ENCODE assay signal across 23 cellular contexts in the genomic region with DNA sequence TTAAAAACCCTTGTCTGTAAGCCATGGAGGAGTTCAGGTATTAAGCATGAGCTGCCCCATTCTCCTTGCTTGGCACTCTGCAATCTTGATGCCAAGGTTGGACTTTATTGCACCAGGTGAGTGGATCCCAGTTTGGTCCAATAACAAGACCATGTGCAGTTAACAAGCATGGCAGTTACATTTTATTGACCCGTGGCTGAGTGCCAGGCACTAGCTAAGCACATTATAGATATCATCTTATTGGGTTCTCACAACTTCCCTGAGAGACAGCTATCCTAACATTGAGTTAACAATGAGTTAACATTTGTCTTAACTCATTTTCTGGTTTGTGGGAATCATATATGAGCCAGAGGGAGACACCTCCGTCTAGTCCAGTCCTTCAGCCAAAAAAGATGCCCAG. TPM values are rescaled to one million over a fixed set of nuclear protein-coding genes. Genes with fewer than 3 reads are reported as not detected.
A peak's percentile ranks its signal among the peaks of the same experiment; 100 is the strongest.
DNase-seq lines count a peak whose midpoint lies in the region; ATAC-seq, FAIRE-seq and TF ChIP-seq lines count a peak whose summit lies in the region.
"Had no signal": no experiment of that assay in that cellular context is flagged by ENCODE, and none has a peak within 500 bp of the region (broad histone marks: within the 10 kb centered on the region; RNA-seq: fewer than 3 reads in every experiment).

No MANE protein-coding gene starts in this region.

- no peak for FAIRE-seq in small intestine (lab: Jason Lieb, UNC)
- FAIRE-seq: A204.1, G401.6, GM12892, GM19239 had no signal

- DNase-seq in NCI-H82 (lab: John Stamatoyannopoulos, UW): peak; percentile 26
- DNase-seq in NCI-H82 treated with DMSO at 0.1 percent for 48 hours (lab: John Stamatoyannopoulos, UW; ENCODE audit: unreplicated experiment): no peak
- DNase-seq in Peyer's patch: peak in 2 of 3 donors; percentile 68 to 90
- DNase-seq in mucosa of descending colon: peak; percentile 60 to 92 (median 76)
- peak; percentile 95 for DNase-seq in small intestine
- no peak for DNase-seq in activated naive CD4-positive, alpha-beta T cell (lab: John Stamatoyannopoulos, UW)
- DNase-seq in NCI-H2171 treated with DMSO at 0.1 percent for 48 hours (lab: John Stamatoyannopoulos, UW): no peak
- DNase-seq: CD4-positive, CD25-positive, alpha-beta regulatory T cell; CD8-positive, alpha-beta T cell; DMS153; DND-41; H9 had no signal

- no peak for TF ChIP-seq CTCF in Peyer's patch (IDR thresholded peaks at IDR 0.05)
- TF ChIP-seq CTCF in mucosa of descending colon (IDR thresholded peaks at IDR 0.05): no peak

- H3K4me3 ChIP-seq in Peyer's patch: no peak overlapping the region
- no peak overlapping the region for H3K4me3 ChIP-seq in mucosa of descending colon
- no peak overlapping the region for H3K4me3 ChIP-seq in small intestine (ENCODE audit: low read depth in 1 of 2, low read length in 2 of 2)
- H3K4me3 ChIP-seq: BLaER1, GM23338 had no signal

- no peak for TF ChIP-seq POLR2A in Peyer's patch (IDR thresholded peaks at IDR 0.05)

- no peaks in the 10 kb centered on the region for H3K36me3 ChIP-seq in Peyer's patch
- no peaks in the 10 kb centered on the region for H3K36me3 ChIP-seq in mucosa of descending colon (ENCODE audit: low read depth)
- no peaks in the 10 kb centered on the region for H3K36me3 ChIP-seq in small intestine (ENCODE audit: control insufficient read depth in 2 of 2, insufficient read depth in 2 of 2, low read length in 2 of 2)

- H3K27me3 ChIP-seq in Peyer's patch (no peaks in the 10 kb centered on the region), small intestine (ENCODE audit: control insufficient read depth in 2 of 2, insufficient read depth in 2 of 2, low read length in 2 of 2) (no peaks in the 10 kb centered on the region)
- H3K27me3 ChIP-seq: BLaER1 had no signal

- ATAC-seq in mucosa of descending colon (peak; percentile 96), HG03095 (IDR thresholded peaks at IDR 0.05; ENCODE audit: unreplicated experiment) (no peak)
- ATAC-seq: CD8-positive, alpha-beta T cell; GM23338; HCT116 had no signal

- 18 to 41% (median 22%) methylated on average over 2 of the region's 2 CpGs for WGBS in small intestine, 3 donors

- H3K4me1 ChIP-seq in Peyer's patch (peaks cover 0 to 7% (median 0%) of the 10 kb centered on the region in 4 donors), mucosa of descending colon (ENCODE audit: low read depth) (peaks cover 4% of the 10 kb centered on the region), small intestine (ENCODE audit: control insufficient read depth in 2 of 2, insufficient read depth in 1 of 2, low read depth in 1 of 2, low read length in 1 of 2) (peaks cover 2% of the 10 kb centered on the region in 2 donors)
- H3K4me1 ChIP-seq: Caco-2 had no signal

- H3K9me3 ChIP-seq in Peyer's patch (no peaks in the 10 kb centered on the region), mucosa of descending colon (no peaks in the 10 kb centered on the region), small intestine (ENCODE audit: control insufficient read depth, low read depth) (no peaks in the 10 kb centered on the region)

- intact Hi-C loops in mucosa of descending colon (cut with DNase I, micrococcal nuclease): loop anchor here (2.0 to 10.0 kb wide), 3 partner anchors 67 to 107 kb away; a partner anchor contains a TSS

- H3K27ac ChIP-seq in Peyer's patch: no peak overlapping the region
- no peak overlapping the region for H3K27ac ChIP-seq in small intestine (ENCODE audit: low read depth in 1 of 2, low read length in 1 of 2)
- H3K27ac ChIP-seq: 22Rv1, BLaER1, C4-2B had no signal

RNA-seq across cellular contexts. Expression of a gene that starts 21.8 kb away (rescaled TPM):
- total RNA-seq in Peyer's patch (10 to 100 TPM; 11.6 to 17.0 (median 15.6) TPM), mucosa of descending colon (1 to 10 TPM; 4.7 to 7.2 (median 6.2) TPM)
- polyA plus RNA-seq in small intestine: 10 to 100 TPM in 1 of 3 donors, 1 to 10 TPM in 2; 4.0 to 12.6 (median 6.2) TPM

Comparison
In these comparisons a context has a peak if more than half of its experiments do, and no peak if none do; other contexts are left out.
1. DNase-seq: peak in NCI-H82 (single experiment), Peyer's patch (2 of 3), mucosa of descending colon (3 of 3) and small intestine (single experiment); none in NCI-H82 treated with DMSO at 0.1 percent for 48 hours (single experiment), activated naive CD4-positive, alpha-beta T cell (0 of 4) and NCI-H2171 treated with DMSO at 0.1 percent for 48 hours (single experiment).